ENCODE assay signal across 9 cellular contexts in genomic region chr6:36701401-36701991, GRCh38. TPM values are rescaled to one million over a fixed set of nuclear protein-coding genes. Genes with fewer than 3 reads are reported as not detected.
A peak's percentile ranks its signal among the peaks of the same experiment; 100 is the strongest.
DNase-seq lines count a peak whose midpoint lies in the region; FAIRE-seq and TF ChIP-seq lines count a peak whose summit lies in the region.
"Had no signal": no experiment of that assay in that cellular context is flagged by ENCODE, and none has a peak within 500 bp of the region (broad histone marks: within the 10 kb centered on the region; RNA-seq: fewer than 3 reads in every experiment).

No MANE protein-coding gene starts in this region.

- H3K9ac ChIP-seq in astrocyte (ENCODE audit: low read length), result no peak overlapping the region
- H3K9ac ChIP-seq in neuronal stem cell (ENCODE audit: low read depth, low read length, poor library complexity), result no peak overlapping the region

- no peaks in the 10 kb centered on the region for H3K9me3 Mint-ChIP-seq in T-helper 1 cell treated with Interleukin-12 subunit alpha and Interleukin-12 subunit beta and Interleukin-4 antibody, amounts not matched to agents 30 μg/mL and 1 μg/mL, for 36 hours
- H3K9me3 Mint-ChIP-seq in astrocyte (ENCODE audit: unreplicated experiment), result peaks cover 3% of the 10 kb centered on the region

- peak overlapping the region; percentile 33 for H3K27ac Mint-ChIP-seq in T-helper 1 cell treated with Interleukin-12 subunit alpha and Interleukin-12 subunit beta and Interleukin-4 antibody, amounts not matched to agents 30 μg/mL and 1 μg/mL, for 36 hours
- H3K27ac Mint-ChIP-seq in astrocyte (ENCODE audit: unreplicated experiment), result no peak overlapping the region

- no peaks in the 10 kb centered on the region for H3K36me3 Mint-ChIP-seq in T-helper 1 cell treated with Interleukin-12 subunit alpha and Interleukin-12 subunit beta and Interleukin-4 antibody, amounts not matched to agents 30 μg/mL and 1 μg/mL, for 36 hours (ENCODE audit: low read depth)
- peaks cover 4% of the 10 kb centered on the region for H3K36me3 Mint-ChIP-seq in astrocyte (ENCODE audit: low read depth, unreplicated experiment)

- FAIRE-seq in astrocyte (lab: Jason Lieb, UNC), result peak; percentile 43

- no peak overlapping the region for H3K27ac ChIP-seq in astrocyte (ENCODE audit: low read depth, low read length)
- no peak overlapping the region for H3K27ac ChIP-seq in neuronal stem cell (replicated peaks; ENCODE audit: low read length)

- H3K23ac ChIP-seq in neuronal stem cell (ENCODE audit: low read depth, low read length, poor library complexity), result no peak overlapping the region

- no peaks in the 10 kb centered on the region for H3K79me1 ChIP-seq in neuronal stem cell (ENCODE audit: low read depth, low read length)

- H2AFZ ChIP-seq in astrocyte (ENCODE audit: low read depth, low read length) (no peak overlapping the region), neuronal stem cell (ENCODE audit: low read length) (no peak overlapping the region)

- TF ChIP-seq CTCF in LNCaP clone FGC (IDR thresholded peaks at IDR 0.05; ENCODE audit: control insufficient read depth, extremely low read depth, insufficient read depth) (peak; percentile 31), astrocyte (IDR thresholded peaks at IDR 0.05; ENCODE audit: insufficient read depth, low read depth, low read length) (no peak), retinal pigment epithelial cell (conservative IDR thresholded peaks at IDR 0.05; ENCODE audit: low read depth, low read length) (peak; percentile 43)

- H3K4me1 ChIP-seq in astrocyte (ENCODE audit: insufficient read depth, low read length) (no peaks in the 10 kb centered on the region), neuronal stem cell (ENCODE audit: control insufficient read depth in 2 of 2, insufficient read depth in 1 of 2, low read depth in 1 of 2, low read length in 2 of 2) (no peaks in the 10 kb centered on the region)

- H2BK5ac ChIP-seq in neuronal stem cell (ENCODE audit: low read length), result no peak overlapping the region

- H3K9me3 ChIP-seq in astrocyte (ENCODE audit: insufficient read depth, low read depth, low read length) (no peaks in the 10 kb centered on the region), neuronal stem cell (replicated peaks in 1 of 2; ENCODE audit: control insufficient read depth in 2 of 2, insufficient read depth in 1 of 2, low read depth in 1 of 2, low read length in 2 of 2) (no peaks in the 10 kb centered on the region)

- no peak overlapping the region for H2BK15ac ChIP-seq in neuronal stem cell (ENCODE audit: low read length)

- no peaks in the 10 kb centered on the region for H4K20me1 ChIP-seq in astrocyte (ENCODE audit: insufficient read depth, low read length)

- WGBS in neuronal stem cell (ENCODE audit: extremely low coverage in 2 of 2, insufficient read length in 2 of 2, insufficient replicate concordance in 1 of 2), 2 donors, result no CpG with 5 or more reads among the region's 3 CpGs

- no peak overlapping the region for H4K8ac ChIP-seq in neuronal stem cell (ENCODE audit: low read depth, low read length)

- peaks cover 14% of the 10 kb centered on the region for H3K4me1 Mint-ChIP-seq in T-helper 1 cell treated with Interleukin-12 subunit alpha and Interleukin-12 subunit beta and Interleukin-4 antibody, amounts not matched to agents 30 μg/mL and 1 μg/mL, for 36 hours (ENCODE audit: low read depth)
- H3K4me1 Mint-ChIP-seq in astrocyte (ENCODE audit: low read depth, unreplicated experiment), result peaks cover 4% of the 10 kb centered on the region

- H3K4me2 ChIP-seq in astrocyte (ENCODE audit: low read length) (no peak overlapping the region), neuronal stem cell (ENCODE audit: insufficient read depth, low read length, poor library complexity, severe bottlenecking) (no peak overlapping the region)

- no peak overlapping the region for H3K4me3 ChIP-seq in LNCaP clone FGC (ENCODE audit: low read depth, low read length)
- H3K4me3 ChIP-seq in astrocyte (ENCODE audit: insufficient read depth, low read depth, low read length), result no peak overlapping the region
- no peak overlapping the region for H3K4me3 ChIP-seq in retinal pigment epithelial cell (ENCODE audit: low read length)
- no peak overlapping the region for H3K4me3 ChIP-seq in neuronal stem cell (ENCODE audit: low read length in 2 of 2)

- H3K27me3 ChIP-seq in astrocyte (ENCODE audit: insufficient read depth, low read length) (no peaks in the 10 kb centered on the region), neuronal stem cell (ENCODE audit: control insufficient read depth in 3 of 3, insufficient read depth in 3 of 3, low read depth in 1 of 3, low read length in 3 of 3) (peaks cover 0 to 44% (median 0%) of the 10 kb centered on the region in 3 experiments)

- H3K27me3 Mint-ChIP-seq in T-helper 1 cell treated with Interleukin-12 subunit alpha and Interleukin-12 subunit beta and Interleukin-4 antibody, amounts not matched to agents 30 μg/mL and 1 μg/mL, for 36 hours (ENCODE audit: low read depth), result peaks cover 13% of the 10 kb centered on the region
- H3K27me3 Mint-ChIP-seq in astrocyte (ENCODE audit: low read depth, unreplicated experiment), result peaks cover 45% of the 10 kb centered on the region

- no peak overlapping the region for H3K4me3 Mint-ChIP-seq in T-helper 1 cell treated with Interleukin-12 subunit alpha and Interleukin-12 subunit beta and Interleukin-4 antibody, amounts not matched to agents 30 μg/mL and 1 μg/mL, for 36 hours
- no peak overlapping the region for H3K4me3 Mint-ChIP-seq in astrocyte (ENCODE audit: unreplicated experiment)

- no peak overlapping the region for H2BK12ac ChIP-seq in neuronal stem cell (ENCODE audit: low read length)

- no peaks in the 10 kb centered on the region for H3K36me3 ChIP-seq in astrocyte (ENCODE audit: insufficient read depth, low read length)
- H3K36me3 ChIP-seq in neuronal stem cell (replicated peaks in 1 of 2; ENCODE audit: control insufficient read depth in 2 of 2, insufficient read depth in 2 of 2, low read length in 2 of 2), result no peaks in the 10 kb centered on the region

- H3K4ac ChIP-seq in neuronal stem cell (ENCODE audit: low read length), result no peak overlapping the region

- H3K79me2 ChIP-seq in astrocyte (ENCODE audit: insufficient read depth, low read length), result no peaks in the 10 kb centered on the region

- H4K91ac ChIP-seq in neuronal stem cell (ENCODE audit: low read depth, low read length, poor library complexity), result no peak overlapping the region

- no peak overlapping the region for H2BK120ac ChIP-seq in neuronal stem cell (ENCODE audit: low read depth, low read length)

- no peak overlapping the region for H3K18ac ChIP-seq in neuronal stem cell (ENCODE audit: low read length)

- H3K14ac ChIP-seq in neuronal stem cell (ENCODE audit: low read length), result no peak overlapping the region

- DNase-seq in T-helper 1 cell (no peak), LNCaP clone FGC (ENCODE audit: low read depth) (no peak), astrocyte (ENCODE audit: low read depth) (no peak), retinal pigment epithelial cell (ENCODE audit: low read depth) (no peak), pons (ENCODE audit: low spot score) (no peak), NCI-H2196 treated with DMSO at 0.1 percent for 48 hours (lab: John Stamatoyannopoulos, UW; ENCODE audit: unreplicated experiment) (no peak), neuronal stem cell (ENCODE audit: low spot score) (no peak)
- DNase-seq: NK-92 treated with Interleukin-12 subunit alpha and Interleukin-12 subunit beta, amount 100 ng/mL, for 24 hours had no signal

- H2AK5ac ChIP-seq in neuronal stem cell (ENCODE audit: low read depth, low read length), result no peak overlapping the region

RNA-seq across cellular contexts. Expression of gene RAB44, which starts 3.9 kb away (rescaled TPM):
- total RNA-seq in astrocyte, result 0.14 and 0.16 TPM in 2 replicates
- 0.01 TPM for polyA plus RNA-seq in neuronal stem cell (2013, experiment 1 of 2)
- polyA plus RNA-seq in neuronal stem cell (2013, experiment 2 of 2), result 0.01 TPM

RNA-seq across cellular contexts. Expression of gene CDKN1A, which starts 23.0 kb away (rescaled TPM):
- 932 and 1,014 TPM in 2 replicates for total RNA-seq in astrocyte
- polyA plus RNA-seq in neuronal stem cell (2013, experiment 1 of 2), result 54.0 TPM
- polyA plus RNA-seq in neuronal stem cell (2013, experiment 2 of 2), result 53.5 TPM
